8 cellular contexts compared by ENCODE assay signal in genomic region chr14:75334191-75335051, GRCh38. TPM values are rescaled to one million over a fixed set of nuclear protein-coding genes. Genes with fewer than 3 reads are reported as not detected.
DNase-seq lines count a peak whose midpoint lies in the region; ATAC-seq and TF ChIP-seq lines count a peak whose summit lies in the region.

No MANE protein-coding gene starts in this region.

- peak overlapping the region in 1 of 2 donors; percentile 43 for H3K4me3 ChIP-seq in testis

- POLR2A ChIA-PET in naive thymus-derived CD8-positive, alpha-beta T cell (lab: Charles Lee) = interaction anchor here (0.9 to 1.5 kb wide), 6 partner anchors 10 to 208 kb away, joined by 3 to 5 read pairs (median 4); partner anchors contain the start of gene NEK9

- 37% methylated on average over 23 of the region's 23 CpGs for WGBS in testis, 2 donors

- TF ChIP-seq POLR2A in testis (IDR thresholded peaks at IDR 0.05) = no peak

- H3K4me1 Mint-ChIP-seq in T-helper 2 cell treated with Interferon-gamma antibody and Interleukin-4, amounts not matched to agents 5 μg/mL and 100 μg/mL, for 36 hours (ENCODE audit: low read depth) = peaks cover 17% of the 10 kb centered on the region
- peaks cover 33% of the 10 kb centered on the region for H3K4me1 Mint-ChIP-seq in brain
- H3K4me1 Mint-ChIP-seq in naive thymus-derived CD8-positive, alpha-beta T cell = peaks cover 20 to 32% (median 29%) of the 10 kb centered on the region in 4 donors

- intact Hi-C loops in testis (cut with DNase I; ENCODE audit: low total_unique reads) = no loop called here

- no peak for TF ChIP-seq CTCF in GM10266 (IDR thresholded peaks at IDR 0.05; ENCODE audit: control insufficient read depth, insufficient read depth, low read depth, missing control alignments)
- no peak for TF ChIP-seq CTCF in brain (conservative IDR thresholded peaks at IDR 0.05)
- no peak for TF ChIP-seq CTCF in testis (IDR thresholded peaks at IDR 0.05)

- H3K4me3 Mint-ChIP-seq in T-helper 2 cell treated with Interferon-gamma antibody and Interleukin-4, amounts not matched to agents 5 μg/mL and 100 μg/mL, for 36 hours = peak overlapping the region; percentile 73
- H3K4me3 Mint-ChIP-seq in brain = no peak overlapping the region
- H3K4me3 Mint-ChIP-seq in naive thymus-derived CD8-positive, alpha-beta T cell = peak overlapping the region; percentile 82 to 96 (median 92)

- H3K36me3 Mint-ChIP-seq in T-helper 2 cell treated with Interferon-gamma antibody and Interleukin-4, amounts not matched to agents 5 μg/mL and 100 μg/mL, for 36 hours (ENCODE audit: low read depth) = no peaks in the 10 kb centered on the region
- no peaks in the 10 kb centered on the region for H3K36me3 Mint-ChIP-seq in brain
- H3K36me3 Mint-ChIP-seq in naive thymus-derived CD8-positive, alpha-beta T cell = no peaks in the 10 kb centered on the region

- no peaks in the 10 kb centered on the region for H3K36me3 ChIP-seq in testis (ENCODE audit: low read depth, missing control alignments)

- in situ Hi-C loops in ACHN (cut with HindIII; ENCODE audit: low pct_ligation_motif_present, low pct_unique_long_range_greater_than_20kb, low sequenced_read_pairs) = no loop called here

- H3K27me3 Mint-ChIP-seq in T-helper 2 cell treated with Interferon-gamma antibody and Interleukin-4, amounts not matched to agents 5 μg/mL and 100 μg/mL, for 36 hours (ENCODE audit: low read depth) = peaks cover 15% of the 10 kb centered on the region
- peaks cover 8% of the 10 kb centered on the region for H3K27me3 Mint-ChIP-seq in brain
- H3K27me3 Mint-ChIP-seq in naive thymus-derived CD8-positive, alpha-beta T cell = peaks cover 0 to 2% (median 0%) of the 10 kb centered on the region in 5 donors

- no peaks in the 10 kb centered on the region for H3K4me1 ChIP-seq in testis

- no peaks in the 10 kb centered on the region for H3K9me3 Mint-ChIP-seq in T-helper 2 cell treated with Interferon-gamma antibody and Interleukin-4, amounts not matched to agents 5 μg/mL and 100 μg/mL, for 36 hours
- H3K9me3 Mint-ChIP-seq in brain = peaks cover 3 to 18% (median 8%) of the 10 kb centered on the region in 5 experiments
- H3K9me3 Mint-ChIP-seq in naive thymus-derived CD8-positive, alpha-beta T cell = peaks cover 0 to 2% (median 0%) of the 10 kb centered on the region in 9 donors

- peak overlapping the region; percentile 48 to 55 for H3K27ac ChIP-seq in testis

- H3K27ac Mint-ChIP-seq in T-helper 2 cell treated with Interferon-gamma antibody and Interleukin-4, amounts not matched to agents 5 μg/mL and 100 μg/mL, for 36 hours = peak overlapping the region; percentile 85
- peak overlapping the region; percentile 48 to 91 (median 76) for H3K27ac Mint-ChIP-seq in brain
- H3K27ac Mint-ChIP-seq in naive thymus-derived CD8-positive, alpha-beta T cell = peak overlapping the region; percentile 92 to 99 (median 96)

- no peaks in the 10 kb centered on the region for H3K9me3 ChIP-seq in testis

- H3K27me3 ChIP-seq in testis = no peaks in the 10 kb centered on the region

- DNase-seq in GM10266 (ENCODE audit: extremely low spot score) (peak; percentile 29), testis (peak; percentile 71), ACHN (no peak), DMS153 (lab: John Stamatoyannopoulos, UW) (no peak)
- DNase-seq in T-helper 2 cell treated with Interferon-gamma antibody and Interleukin-4, amounts not matched to agents 5 μg/mL and 100 μg/mL, for 36 hours (ENCODE audit: low spot score) = peak; percentile 27
- peak; percentile 40 to 85 (median 67) for DNase-seq in naive thymus-derived CD8-positive, alpha-beta T cell

- ATAC-seq in naive thymus-derived CD8-positive, alpha-beta T cell = peak; percentile 95 to 96
- ATAC-seq in HG02840 (IDR thresholded peaks at IDR 0.05; ENCODE audit: low FRiP score, unreplicated experiment) = no peak

RNA-seq across cellular contexts. Expression of gene FOS, which starts 55.8 kb away (rescaled TPM):
- polyA plus RNA-seq in brain (ENCODE audit: insufficient read depth, low read depth, low replicate concordance) (9.4 TPM), testis (ENCODE audit: insufficient read depth, low read depth, low replicate concordance) (247 TPM)
- total RNA-seq in naive thymus-derived CD8-positive, alpha-beta T cell = 1 to 10 TPM; 9.4 to 9.6 TPM
- 100 to 1,000 TPM in 2 of 3 donors, 10 to 100 TPM in 1; 80.3 to 510 (median 252) TPM for polyA plus RNA-seq in naive thymus-derived CD8-positive, alpha-beta T cell
- 10 to 100 TPM; 44.2 to 66.1 TPM for total RNA-seq in testis

Comparison
In these comparisons a context has a peak if more than half of its experiments do, and no peak if none do; other contexts are left out.
1. DNase-seq: peak in GM10266 (single experiment), T-helper 2 cell treated with Interferon-gamma antibody and Interleukin-4, amounts not matched to agents 5 μg/mL and 100 μg/mL, for 36 hours (single experiment), naive thymus-derived CD8-positive, alpha-beta T cell (10 of 10) and testis (single experiment); none in ACHN (single experiment) and DMS153 (single experiment).
2. H3K4me3 Mint-ChIP-seq: peak in T-helper 2 cell treated with Interferon-gamma antibody and Interleukin-4, amounts not matched to agents 5 μg/mL and 100 μg/mL, for 36 hours (single experiment) and naive thymus-derived CD8-positive, alpha-beta T cell (10 of 10); none in brain (0 of 5).
3. Peak in every context shown above with its lines, with median percentiles within 50 percentile points of each other: H3K27ac Mint-ChIP-seq.